11 cellular contexts compared by ENCODE assay signal in genomic region chr17:9004132-9004960, GRCh38. TPM values are rescaled to one million over a fixed set of nuclear protein-coding genes. Genes with fewer than 3 reads are reported as not detected.
A peak's percentile ranks its signal among the peaks of the same experiment; 100 is the strongest.
DNase-seq lines count a peak whose midpoint lies in the region; ATAC-seq, FAIRE-seq and TF ChIP-seq lines count a peak whose summit lies in the region.
"Had no signal": no experiment of that assay in that cellular context is flagged by ENCODE, and none has a peak within 500 bp of the region (broad histone marks: within the 10 kb centered on the region; RNA-seq: fewer than 3 reads in every experiment).

No MANE protein-coding gene starts in this region.

- H3K4me1 ChIP-seq in heart right ventricle (peaks cover 3 to 22% (median 15%) of the 10 kb centered on the region in 9 donors), H1 (replicated peaks in 1 of 4; ENCODE audit: control insufficient read depth in 3 of 4, insufficient read depth in 4 of 4, low read length in 3 of 4) (peaks cover 6 to 17% (median 10%) of the 10 kb centered on the region in 4 experiments), upper lobe of right lung (peaks cover 10% of the 10 kb centered on the region)

- H3K4me2 ChIP-seq in H1 (ENCODE audit: insufficient read depth in 1 of 2, low read depth in 2 of 2, low read length in 2 of 2), result peak overlapping the region; percentile 80 to 82

- peaks cover 8% of the 10 kb centered on the region; the same call in 1 of the 2 replicates for H3K23me2 ChIP-seq in H1 (ENCODE audit: low read depth, low read length)

- H2BK12ac ChIP-seq in H1 (ENCODE audit: low read depth, low read length), result no peak overlapping the region

- CTCF ChIA-PET in H1 (lab: Charles Lee; ENCODE audit: partially characterized antibody), result interaction anchor here (0.6 to 4.5 kb wide), 18 partner anchors 8 to 288 kb away, joined by 3 to 38 read pairs (median 3); partner anchors contain the start of gene NTN1

- H4K91ac ChIP-seq in H1 (replicated peaks; ENCODE audit: insufficient read length, low read length), result no peak overlapping the region

- H3K56ac ChIP-seq in H1 (replicated peaks; ENCODE audit: insufficient read length, low read depth, low read length), result no peak overlapping the region

- H3K36me3 ChIP-seq in heart right ventricle, result no peaks in the 10 kb centered on the region
- H3K36me3 ChIP-seq in H1 (ENCODE audit: control insufficient read depth in 2 of 4, insufficient read depth in 4 of 4, low read length in 3 of 4), result peaks cover 0 to 5% (median 0%) of the 10 kb centered on the region in 4 experiments; a peak in 1 of 8 replicates
- no peaks in the 10 kb centered on the region for H3K36me3 ChIP-seq in upper lobe of right lung

- no peak overlapping the region; the same call in 1 of the 2 replicates for H2BK5ac ChIP-seq in H1 (ENCODE audit: low read depth, low read length)

- no peak overlapping the region for H2BK20ac ChIP-seq in H1 (ENCODE audit: low read length)

- no peak for TF ChIP-seq POLR2A in H1 (IDR thresholded peaks at IDR 0.05; ENCODE audit: control extremely low read depth in 1 of 2, low read depth in 2 of 2, low read length in 2 of 2)

- H3K4ac ChIP-seq in H1 (replicated peaks; ENCODE audit: insufficient read length, low read depth, low read length), result no peak overlapping the region

- peak in 2 of 8 donors; percentile 11 to 19 for ATAC-seq in heart right ventricle
- ATAC-seq in Right ventricle myocardium superior (ENCODE audit: poor library complexity), result no peak
- no peak for ATAC-seq in upper lobe of right lung
- no peak for ATAC-seq in HG03135 (IDR thresholded peaks at IDR 0.05; ENCODE audit: unreplicated experiment)

- peaks cover 11% of the 10 kb centered on the region for H3K4me1 Mint-ChIP-seq in mesothelial cell of epicardium

- WGBS in heart right ventricle, 2 donors, result 11 to 12% methylated on average over 58 of the region's 58 CpGs
- 6% methylated on average over 40 of the region's 58 CpGs; no CpG with 5 or more reads in 1 of the 2 experiments for WGBS in H1 (ENCODE audit: extremely low coverage in 1 of 2, insufficient coverage in 1 of 2, insufficient read length in 1 of 2, insufficient replicate concordance in 2 of 2, low coverage in 1 of 2, low lambda C conversion rate in 2 of 2, missing lambda C conversion rate in 1 of 2), 2 experiments

- H3K27me3 ChIP-seq in heart right ventricle (peaks cover 8 to 98% (median 72%) of the 10 kb centered on the region in 7 donors), H1 (replicated peaks in 1 of 4; ENCODE audit: control insufficient read depth in 3 of 4, extremely low read depth in 1 of 4, insufficient read depth in 3 of 4, low read length in 3 of 4) (peaks cover 56 to 72% (median 64%) of the 10 kb centered on the region in 4 experiments), upper lobe of right lung (peaks cover 56% of the 10 kb centered on the region)

- no peak overlapping the region for H3K23ac ChIP-seq in H1 (ENCODE audit: insufficient read length)

- 0 out of 2 replicates have a peak overlapping the region, but pooled peaks have one; percentile 80 for H4K8ac ChIP-seq in H1 (ENCODE audit: extremely low read depth, insufficient read depth, low read length)

- H3K4me3 ChIP-seq in heart right ventricle, result peak overlapping the region in 9 of 10 donors; percentile 18 to 56 (median 36)
- peak overlapping the region; percentile 6 to 61 (median 20); a peak in 6 of 8 replicates for H3K4me3 ChIP-seq in H1 (ENCODE audit: extremely low read depth in 1 of 4, insufficient read depth in 2 of 4, low read depth in 3 of 4, low read length in 4 of 4)
- H3K4me3 ChIP-seq in upper lobe of right lung, result peak overlapping the region; percentile 26

- peaks cover 2 to 6% of the 10 kb centered on the region in 2 experiments for H4K20me1 ChIP-seq in H1 (replicated peaks in 1 of 2; ENCODE audit: control insufficient read depth in 1 of 2, insufficient read depth in 2 of 2, low read length in 2 of 2)

- TF ChIP-seq EP300 in H1 (IDR thresholded peaks at IDR 0.05; ENCODE audit: borderline replicate concordance in 1 of 2, low read depth in 2 of 2, low read length in 2 of 2), result no peak

- FAIRE-seq in H1 (lab: Jason Lieb, UNC), result no peak

- H2AK5ac ChIP-seq in H1 (ENCODE audit: low read depth, low read length), result no peak overlapping the region

- H3K27me3 Mint-ChIP-seq in mesothelial cell of epicardium (ENCODE audit: low read depth), result peaks cover 85% of the 10 kb centered on the region

- no peaks in the 10 kb centered on the region for H3K79me1 ChIP-seq in H1 (ENCODE audit: low read depth, low read length)

- H3K4me3 Mint-ChIP-seq in mesothelial cell of epicardium, result peak overlapping the region; percentile 26

- DNase-seq in heart right ventricle, result no peak
- no peak for DNase-seq in Right ventricle myocardium superior
- DNase-seq in H1 (ENCODE audit: low read depth in 1 of 2, low spot score in 2 of 2), result peak in 1 of 2 experiments; percentile 77
- no peak for DNase-seq in mesothelial cell of epicardium (ENCODE audit: low spot score in 2 of 2, unreplicated experiment in 2 of 2)
- DNase-seq in upper lobe of right lung, result no peak
- no peak for DNase-seq in stimulated activated CD8-positive, alpha-beta memory T cell treated with anti-CD3 and anti-CD28 coated beads, Interleukin-4, amount 100 ng/mL, for 48 hours
- no peak for DNase-seq in DMS153 (lab: John Stamatoyannopoulos, UW)
- DNase-seq: cortex of kidney, NCI-H524 had no signal

- H3K27ac ChIP-seq in heart right ventricle, result no peak overlapping the region
- H3K27ac ChIP-seq in H1 (ENCODE audit: low read depth, low read length), result no peak overlapping the region
- no peak overlapping the region for H3K27ac ChIP-seq in upper lobe of right lung

- H3K27ac Mint-ChIP-seq in mesothelial cell of epicardium, result no peak overlapping the region

- no peaks in the 10 kb centered on the region for H3K79me2 ChIP-seq in H1 (ENCODE audit: control insufficient read depth in 1 of 2, insufficient read depth in 2 of 2, low read length in 2 of 2)

- H3K36me3 Mint-ChIP-seq in mesothelial cell of epicardium, result no peaks in the 10 kb centered on the region

- 0 out of 2 replicates have a peak overlapping the region, but pooled peaks have one; percentile 61 for H2BK15ac ChIP-seq in H1 (ENCODE audit: low read length)

- TF ChIP-seq CTCF in heart right ventricle (IDR thresholded peaks at IDR 0.05) (no peak), H1 (IDR thresholded peaks at IDR 0.05; ENCODE audit: control extremely low read depth in 1 of 3, insufficient read depth in 1 of 3, low read depth in 1 of 3, low read length in 3 of 3) (peak; percentile 34 to 46 (median 46)), mesothelial cell of epicardium (IDR thresholded peaks at IDR 0.05; ENCODE audit: unreplicated experiment) (no peak), upper lobe of right lung (IDR thresholded peaks at IDR 0.05) (no peak)

- no peak overlapping the region; the same call in 1 of the 2 replicates for H2AFZ ChIP-seq in H1 (ENCODE audit: low read length)

- H3K14ac ChIP-seq in H1 (ENCODE audit: insufficient read length), result no peak overlapping the region

- H3K18ac ChIP-seq in H1 (ENCODE audit: extremely low read depth, low read length), result no peak overlapping the region; the same call in none of the 2 replicates

- peak; percentile 16 to 45; a peak in 3 of 4 replicates for TF ChIP-seq RAD21 in H1 (IDR thresholded peaks at IDR 0.05 in 1 of 2, conservative IDR thresholded peaks at IDR 0.05 in 1 of 2; ENCODE audit: low read depth in 2 of 2, low read length in 2 of 2)

- intact Hi-C loops in heart right ventricle (cut with DNase I) (loop anchor here in 1 of 10 donors (5.0 kb wide), 1 partner anchor 283 kb away; no protein-coding TSS in a partner anchor), Right ventricle myocardium superior (cut with DNase I) (no loop called here), upper lobe of right lung (cut with DNase I) (no loop called here)

- H3K9me3 ChIP-seq in heart right ventricle, result peaks cover 0 to 7% (median 0%) of the 10 kb centered on the region in 11 donors
- H3K9me3 ChIP-seq in H1 (ENCODE audit: insufficient read depth in 2 of 2, low read depth in 1 of 2, low read length in 1 of 2), result peaks cover 0 to 4% of the 10 kb centered on the region in 2 experiments; a peak in 1 of 4 replicates
- no peaks in the 10 kb centered on the region for H3K9me3 ChIP-seq in upper lobe of right lung

- peaks cover 6% of the 10 kb centered on the region for H3K9me3 Mint-ChIP-seq in mesothelial cell of epicardium

- POLR2A ChIA-PET in H1 (lab: Charles Lee; ENCODE audit: partially characterized antibody), result interaction anchor here (1.6 to 1.9 kb wide), 3 partner anchors 8 to 17 kb away, joined by 3 to 7 read pairs (median 4); partner anchors contain the start of gene NTN1

- H3K9ac ChIP-seq in H1 (replicated peaks in 1 of 4; ENCODE audit: extremely low read depth in 1 of 4, low read depth in 3 of 4, low read length in 3 of 4), result no peak overlapping the region

- H2BK120ac ChIP-seq in H1 (replicated peaks; ENCODE audit: low read depth, low read length), result no peak overlapping the region

- no peak overlapping the region for H4K5ac ChIP-seq in H1 (ENCODE audit: insufficient read length, low read depth, low read length)

RNA-seq across cellular contexts. Expression of gene NTN1, which starts 17.0 kb away (rescaled TPM):
- total RNA-seq in heart right ventricle (10 to 100 TPM in 9 of 10 donors, 1 to 10 TPM in 1; 6.2 to 38.7 (median 17.9) TPM), Right ventricle myocardium superior (19.4 TPM), mesothelial cell of epicardium (2.3 to 2.6 TPM (median 2.5 TPM) in 3 replicates), upper lobe of right lung (4.1 TPM)
- polyA plus RNA-seq in heart right ventricle (1 to 10 TPM; 3.0 to 4.9 TPM), H1 (2011; rRNA removed) (2.0 and 3.6 TPM in 2 replicates)
- 2.0 and 2.3 TPM in 2 replicates for total RNA-seq in H1 (2021; fragmentation: NEBNext Ultra II Directional; extraction: Animal tissue kit (Norgen Biotek cat#: 25700))
- polyA plus RNA-seq in H1 (2011; cell fraction: cytosol; rRNA removed), result 2.2 TPM
- 4.4 TPM for polyA plus RNA-seq in H1 (2011; cell fraction: nucleus; rRNA removed)
- 1.5 to 2.2 TPM (median 2.1 TPM) in 4 replicates for polyA plus RNA-seq in H1 (2012, experiment 1 of 2)
- 1.9 TPM for polyA plus RNA-seq in H1 (2012, experiment 2 of 2)
- polyA plus RNA-seq in H1 (2013, experiment 1 of 2), result 2.0 TPM
- polyA plus RNA-seq in H1 (2013, experiment 2 of 2), result 2.1 TPM
- polyA minus RNA-seq in H1 (2011; rRNA and poly(A)+ RNA removed), result 1.2 and 1.4 TPM in 2 replicates
- 2.0 TPM for polyA minus RNA-seq in H1 (2011; cell fraction: cytosol; rRNA and poly(A)+ RNA removed)
- polyA minus RNA-seq in H1 (2011; cell fraction: nucleus; rRNA and poly(A)+ RNA removed), result 6.2 TPM
- total RNA-seq: T-helper 1 cell treated with Interleukin-12 subunit alpha and Interleukin-12 subunit beta and Interleukin-4 antibody, amounts not matched to agents 30 ng/mL and 1 ng/mL, for 36 hours had no signal

RNA-seq across cellular contexts. Expression of gene PIK3R5, which starts 38.8 kb away (rescaled TPM):
- total RNA-seq in heart right ventricle (10 to 100 TPM in 1 of 10 donors, 1 to 10 TPM in 7, under 1 TPM in 2; 0.66 to 10.1 (median 2.4) TPM), Right ventricle myocardium superior (2.5 TPM), mesothelial cell of epicardium (0.18 to 0.27 TPM (median 0.25 TPM) in 3 replicates), upper lobe of right lung (37.7 TPM)
- polyA plus RNA-seq in heart right ventricle (1 to 10 TPM; 1.4 to 2.0 TPM), H1 (2011; rRNA removed) (2.7 and 4.2 TPM in 2 replicates)
- total RNA-seq in H1 (2021; fragmentation: NEBNext Ultra II Directional; extraction: Animal tissue kit (Norgen Biotek cat#: 25700)), result 4.3 and 4.5 TPM in 2 replicates
- polyA plus RNA-seq in H1 (2011; cell fraction: cytosol; rRNA removed), result 2.9 TPM
- 6.8 TPM for polyA plus RNA-seq in H1 (2011; cell fraction: nucleus; rRNA removed)
- 3.5 to 6.0 TPM (median 3.9 TPM) in 4 replicates for polyA plus RNA-seq in H1 (2012, experiment 1 of 2)
- polyA plus RNA-seq in H1 (2012, experiment 2 of 2), result 2.5 TPM
- 3.0 TPM for polyA plus RNA-seq in H1 (2013, experiment 1 of 2)
- polyA plus RNA-seq in H1 (2013, experiment 2 of 2), result 2.9 TPM
- 4.7 and 5.2 TPM in 2 replicates for polyA minus RNA-seq in H1 (2011; rRNA and poly(A)+ RNA removed)
- polyA minus RNA-seq in H1 (2011; cell fraction: cytosol; rRNA and poly(A)+ RNA removed), result 4.8 TPM
- polyA minus RNA-seq in H1 (2011; cell fraction: nucleus; rRNA and poly(A)+ RNA removed), result 6.2 TPM

Comparison
In these comparisons a context has a peak if more than half of its experiments do, and no peak if none do; other contexts are left out.
1. CTCF ChIP-seq: peak in H1 (3 of 3); none in heart right ventricle (0 of 9), mesothelial cell of epicardium (single experiment) and upper lobe of right lung (single experiment).
2. Peak in every context shown above with its lines, with median percentiles within 50 percentile points of each other: H3K4me3 ChIP-seq.